In the genomic region with DNA sequence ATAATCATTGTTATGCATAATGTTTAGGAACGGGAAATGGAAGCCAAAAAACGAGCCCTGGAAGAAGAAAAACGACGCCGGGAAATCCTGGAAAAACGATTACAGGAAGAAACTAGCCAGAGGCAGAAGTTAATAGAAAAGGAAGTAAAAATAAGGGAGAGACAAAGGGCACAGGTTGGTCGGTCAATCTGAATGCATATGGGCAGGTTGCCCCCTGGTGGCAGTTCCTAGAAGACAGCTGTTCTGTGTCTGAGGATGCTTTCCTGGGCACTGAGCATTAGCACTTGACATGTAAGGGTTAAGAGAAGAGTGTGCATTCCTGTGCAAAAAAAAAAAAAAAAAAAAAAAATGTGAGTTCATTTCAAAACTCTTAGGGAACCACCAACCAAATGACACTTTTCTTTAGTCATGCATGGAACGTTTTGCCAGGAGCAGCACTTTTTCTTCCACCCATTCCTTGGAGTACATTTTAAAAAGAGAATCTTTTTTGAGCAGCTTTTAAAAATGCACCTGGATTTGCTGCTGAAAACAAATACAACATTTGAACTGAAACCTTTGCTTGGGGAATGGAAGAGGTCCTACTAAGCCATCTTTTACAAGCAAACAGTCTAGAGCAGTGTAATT, we compare ENCODE assay signal across 8 cellular contexts. TPM values are rescaled to one million over a fixed set of nuclear protein-coding genes. Genes with fewer than 3 reads are reported as not detected.
DNase-seq lines count a peak whose midpoint lies in the region; ATAC-seq lines count a peak whose summit lies in the region.

No MANE protein-coding gene starts in this region.

- no peak overlapping the region for H2BK15ac ChIP-seq in mesendoderm (replicated peaks; ENCODE audit: low read depth)

- no peak overlapping the region for H2AK5ac ChIP-seq in mesendoderm (ENCODE audit: low read length)

- H3K79me2 ChIP-seq in mesendoderm (ENCODE audit: control insufficient read depth, insufficient read depth, low read length): no peaks in the 10 kb centered on the region

- WGBS in mesendoderm (ENCODE audit: extremely low coverage, insufficient coverage, low lambda C conversion rate): no CpG with 5 or more reads among the region's 8 CpGs

- H4K8ac ChIP-seq in mesendoderm (ENCODE audit: low read depth, low read length): no peak overlapping the region

- peaks cover 3 to 9% (median 4%) of the 10 kb centered on the region in 3 donors for H3K4me1 Mint-ChIP-seq in CD8-positive, alpha-beta memory T cell
- peaks cover 21% of the 10 kb centered on the region for H3K4me1 Mint-ChIP-seq in activated CD4-positive, alpha-beta memory T cell treated with anti-CD3 and anti-CD28 coated beads for 36 hours (ENCODE audit: low read depth)

- H3K9ac ChIP-seq in mesendoderm (ENCODE audit: low read length): no peak overlapping the region

- peak; percentile 93 for ATAC-seq in GM19463 (IDR thresholded peaks at IDR 0.05; ENCODE audit: unreplicated experiment)
- peak; percentile 89 for ATAC-seq in HG03571 (IDR thresholded peaks at IDR 0.05; ENCODE audit: unreplicated experiment)

- no peaks in the 10 kb centered on the region for H3K27me3 ChIP-seq in CD8-positive, alpha-beta memory T cell (ENCODE audit: insufficient read depth, low read length, poor library complexity, severe bottlenecking)
- no peaks in the 10 kb centered on the region for H3K27me3 ChIP-seq in mesendoderm (ENCODE audit: insufficient read depth, low read length, poor library complexity)

- peak; percentile 61 to 84 (median 67) for DNase-seq in CD8-positive, alpha-beta memory T cell
- DNase-seq in NCI-H774 (lab: John Stamatoyannopoulos, UW) (peak; percentile 31), mesendoderm (peak; percentile 85)
- DNase-seq in activated CD4-positive, alpha-beta memory T cell treated with anti-CD3 and anti-CD28 coated beads for 36 hours: peak; percentile 87
- peak; percentile 74 for DNase-seq in effector CD4-positive, alpha-beta T cell
- peak; percentile 39 to 62 for DNase-seq in stimulated activated CD8-positive, alpha-beta memory T cell treated with anti-CD3 and anti-CD28 coated beads, Interleukin-15, amount 100 ng/mL, for 4 hours (ENCODE audit: low read depth in 2 of 2)

- H4K5ac ChIP-seq in mesendoderm (ENCODE audit: low read length): no peak overlapping the region

- peak overlapping the region in 3 of 8 donors; percentile 7 to 8 (median 7) for H3K27ac Mint-ChIP-seq in CD8-positive, alpha-beta memory T cell
- H3K27ac Mint-ChIP-seq in activated CD4-positive, alpha-beta memory T cell treated with anti-CD3 and anti-CD28 coated beads for 36 hours: no peak overlapping the region

- no peak overlapping the region for H3K23ac ChIP-seq in mesendoderm (ENCODE audit: low read length)

- peaks cover 3% of the 10 kb centered on the region for H3K4me1 ChIP-seq in CD8-positive, alpha-beta memory T cell (ENCODE audit: insufficient read depth, low read length)
- no peaks in the 10 kb centered on the region for H3K4me1 ChIP-seq in mesendoderm (ENCODE audit: control insufficient read depth, low read depth, low read length)

- no peak overlapping the region for H3K4me3 ChIP-seq in CD8-positive, alpha-beta memory T cell (ENCODE audit: low read length)
- no peak overlapping the region for H3K4me3 ChIP-seq in mesendoderm (ENCODE audit: low read length)

- no peak overlapping the region for H3K27ac ChIP-seq in CD8-positive, alpha-beta memory T cell (ENCODE audit: low read depth, low read length)
- no peak overlapping the region for H3K27ac ChIP-seq in mesendoderm (ENCODE audit: low read depth, low read length)

- no peak overlapping the region for H2BK5ac ChIP-seq in mesendoderm (ENCODE audit: low read length)

- H3K4me2 ChIP-seq in mesendoderm (ENCODE audit: low read length): no peak overlapping the region

- H3K36me3 Mint-ChIP-seq in CD8-positive, alpha-beta memory T cell: peaks cover 0 to 5% (median 4%) of the 10 kb centered on the region in 3 donors
- H3K36me3 Mint-ChIP-seq in activated CD4-positive, alpha-beta memory T cell treated with anti-CD3 and anti-CD28 coated beads for 36 hours: no peaks in the 10 kb centered on the region

- no peak overlapping the region for H3K4me3 Mint-ChIP-seq in CD8-positive, alpha-beta memory T cell
- no peak overlapping the region for H3K4me3 Mint-ChIP-seq in activated CD4-positive, alpha-beta memory T cell treated with anti-CD3 and anti-CD28 coated beads for 36 hours

- H3K4ac ChIP-seq in mesendoderm (ENCODE audit: low read depth, low read length): no peak overlapping the region

- CTCF ChIA-PET in CD8-positive, alpha-beta memory T cell (lab: Charles Lee): interaction anchor here (0.7 to 12.0 kb wide), 19 partner anchors 9 to 508 kb away, joined by 3 to 190 read pairs (median 5); partner anchors contain the start of gene ABHD10
- CTCF ChIA-PET in activated CD4-positive, alpha-beta memory T cell treated with anti-CD3 and anti-CD28 coated beads for 36 hours (lab: Charles Lee): interaction anchor here (0.7 to 9.7 kb wide), 37 partner anchors 10 to 919 kb away, joined by 3 to 278 read pairs (median 4); partner anchors contain the start of genes ABHD10 and PHLDB2

- POLR2A ChIA-PET in CD8-positive, alpha-beta memory T cell (lab: Charles Lee): interaction anchor here (1.2 kb wide), 1 partner anchor 11 kb away, joined by 5 read pairs; the partner anchor contains the start of gene ABHD10
- POLR2A ChIA-PET in activated CD4-positive, alpha-beta memory T cell treated with anti-CD3 and anti-CD28 coated beads for 36 hours (lab: Charles Lee): interaction anchor here (0.6 to 1.2 kb wide), 3 partner anchors 11 to 295 kb away, joined by 3 read pairs; partner anchors contain the start of gene ABHD10

- H3K18ac ChIP-seq in mesendoderm (ENCODE audit: low read length): no peak overlapping the region

- no peaks in the 10 kb centered on the region for H3K36me3 ChIP-seq in CD8-positive, alpha-beta memory T cell (ENCODE audit: insufficient read depth, low read length)
- H3K36me3 ChIP-seq in mesendoderm (ENCODE audit: control insufficient read depth, insufficient read depth, low read length): no peaks in the 10 kb centered on the region

- intact Hi-C loops in activated CD4-positive, alpha-beta memory T cell treated with anti-CD3 and anti-CD28 coated beads for 36 hours (cut with micrococcal nuclease): loop anchor here (1.0 to 5.0 kb wide), 5 partner anchors 46 to 298 kb away; no protein-coding TSS in a partner anchor

- H3K56ac ChIP-seq in mesendoderm (ENCODE audit: low read length): no peak overlapping the region

- H3K9me3 Mint-ChIP-seq in CD8-positive, alpha-beta memory T cell: no peaks in the 10 kb centered on the region
- no peaks in the 10 kb centered on the region for H3K9me3 Mint-ChIP-seq in activated CD4-positive, alpha-beta memory T cell treated with anti-CD3 and anti-CD28 coated beads for 36 hours

- H3K27me3 Mint-ChIP-seq in CD8-positive, alpha-beta memory T cell: no peaks in the 10 kb centered on the region
- no peaks in the 10 kb centered on the region for H3K27me3 Mint-ChIP-seq in activated CD4-positive, alpha-beta memory T cell treated with anti-CD3 and anti-CD28 coated beads for 36 hours

- H3K9me3 ChIP-seq in CD8-positive, alpha-beta memory T cell (ENCODE audit: low read length): no peaks in the 10 kb centered on the region

- H3K79me1 ChIP-seq in mesendoderm (ENCODE audit: low read length): no peaks in the 10 kb centered on the region

- H2BK120ac ChIP-seq in mesendoderm (ENCODE audit: low read depth, low read length): no peak overlapping the region

RNA-seq across cellular contexts. Expression of gene ABHD10, which starts 11.1 kb away (rescaled TPM):
- total RNA-seq in CD8-positive, alpha-beta memory T cell: 10 to 100 TPM; 43.1 to 44.1 TPM
- polyA plus RNA-seq in CD8-positive, alpha-beta memory T cell: 30.6 TPM
- 10 to 100 TPM; 79.8 to 84.2 TPM for total RNA-seq in activated CD4-positive, alpha-beta memory T cell treated with anti-CD3 and anti-CD28 coated beads for 36 hours
- polyA plus RNA-seq in mesendoderm (2013, experiment 1 of 2): 14.4 TPM
- polyA plus RNA-seq in mesendoderm (2013, experiment 2 of 2): 15.3 TPM

RNA-seq across cellular contexts. Expression of gene TAGLN3, which starts 31.0 kb away (rescaled TPM):
- not detected for total RNA-seq in CD8-positive, alpha-beta memory T cell
- not detected for polyA plus RNA-seq in CD8-positive, alpha-beta memory T cell
- total RNA-seq in activated CD4-positive, alpha-beta memory T cell treated with anti-CD3 and anti-CD28 coated beads for 36 hours: under 1 TPM; 0.78 to 0.85 TPM
- 4.0 TPM for polyA plus RNA-seq in mesendoderm (2013, experiment 1 of 2)
- 3.9 TPM for polyA plus RNA-seq in mesendoderm (2013, experiment 2 of 2)

Comparison
In these comparisons a context has a peak if more than half of its experiments do, and no peak if none do; other contexts are left out.
1. DNase-seq: peak in every context shown above with its lines; median percentile 87 in activated CD4-positive, alpha-beta memory T cell treated with anti-CD3 and anti-CD28 coated beads for 36 hours; 85 in mesendoderm; 74 in effector CD4-positive, alpha-beta T cell; 67 in CD8-positive, alpha-beta memory T cell; 50 in stimulated activated CD8-positive, alpha-beta memory T cell treated with anti-CD3 and anti-CD28 coated beads, Interleukin-15, amount 100 ng/mL, for 4 hours; 31 in NCI-H774.